ENCODE assay signal across 8 cellular contexts in genomic region chr19:10568826-10569651, GRCh38. TPM values are rescaled to one million over a fixed set of nuclear protein-coding genes. Genes with fewer than 3 reads are reported as not detected.
DNase-seq lines count a peak whose midpoint lies in the region; ATAC-seq and TF ChIP-seq lines count a peak whose summit lies in the region.

Gene CDKN2D (minus strand): TSS chr19:10568979. CDS start chr19:10568653, 326 bp downstream.

- TF ChIP-seq POLR2A in Peyer's patch (IDR thresholded peaks at IDR 0.05) (peak; percentile 65 to 76), esophagus muscularis mucosa (IDR thresholded peaks at IDR 0.05; ENCODE audit: low read depth) (peak; percentile 62)

- TF ChIP-seq EP300 in esophagus muscularis mucosa (IDR thresholded peaks at IDR 0.05), result no peak

- H3K4me3 ChIP-seq in KMS-11 (IDR thresholded peaks at IDR 0.05; ENCODE audit: insufficient read depth, low read depth, low read length), result no peak within 1 kb of the TSS
- peak within 1 kb of the TSS; percentile 76 to 97 (median 83) for H3K4me3 ChIP-seq in Peyer's patch
- peak within 1 kb of the TSS; percentile 66 to 92 (median 89) for H3K4me3 ChIP-seq in esophagus muscularis mucosa

- H3K9me3 ChIP-seq in Peyer's patch, result no peaks in the 10 kb centered on the region
- H3K9me3 ChIP-seq in esophagus muscularis mucosa, result no peaks in the 10 kb centered on the region

- H3K36me3 ChIP-seq in KMS-11 (ENCODE audit: insufficient read depth) (no peaks in the 10 kb centered on the region), Peyer's patch (no peaks in the 10 kb centered on the region), esophagus muscularis mucosa (no peaks in the 10 kb centered on the region)

- no peaks in the 10 kb centered on the region for H4K20me1 ChIP-seq in KMS-11 (ENCODE audit: insufficient read depth)

- H3K4me2 ChIP-seq in KMS-11, result peak within 1 kb of the TSS; percentile 91

- peaks cover 38% of the 10 kb centered on the region for H3K4me1 ChIP-seq in KMS-11 (ENCODE audit: low read depth, poor library complexity, severe bottlenecking)
- H3K4me1 ChIP-seq in Peyer's patch, result peaks cover 0 to 39% (median 29%) of the 10 kb centered on the region in 4 donors
- peaks cover 42 to 59% (median 54%) of the 10 kb centered on the region in 4 donors for H3K4me1 ChIP-seq in esophagus muscularis mucosa

- peak within 1 kb of the TSS; percentile 92 for H3K9ac ChIP-seq in KMS-11

- intact Hi-C loops in esophagus muscularis mucosa (cut with DNase I), result loop anchor here (5.0 to 10.0 kb wide), 2 partner anchors 67 to 164 kb away; partner anchors contain the start of genes CDC37 and KEAP1

- peak; percentile 99 for DNase-seq in DMS79 (lab: John Stamatoyannopoulos, UW)
- peak; percentile 99 to 100 (median 99) for DNase-seq in Peyer's patch
- peak; percentile 100 for DNase-seq in activated T-cell treated with anti-CD3 and anti-CD28 coated beads, Interleukin-2, amount 50 U/mL, for 48 hours
- DNase-seq in esophagus muscularis mucosa (ENCODE audit: extremely low spot score), result peak; percentile 100
- peak; percentile 99 for DNase-seq in myocyte (ENCODE audit: low read depth)
- DNase-seq in stimulated activated CD8-positive, alpha-beta memory T cell treated with anti-CD3 and anti-CD28 coated beads, Interleukin-7, amount 100 ng/mL, for 48 hours (ENCODE audit: extremely low read depth in 1 of 2, low read depth in 1 of 2), result peak; percentile 100

- TF ChIP-seq CTCF in KMS-11 (conservative IDR thresholded peaks at IDR 0.05; ENCODE audit: low read depth, low read length) (no peak), Peyer's patch (IDR thresholded peaks at IDR 0.05) (peak; percentile 52 to 85 (median 76)), esophagus muscularis mucosa (IDR thresholded peaks at IDR 0.05) (peak; percentile 36 to 60 (median 53))

- 2% methylated on average over 21 of the region's 71 CpGs for WGBS in esophagus muscularis mucosa

- H3K27ac ChIP-seq in KMS-11 (peak within 1 kb of the TSS; percentile 96), Peyer's patch (peak within 1 kb of the TSS; percentile 81 to 97 (median 90)), esophagus muscularis mucosa (replicated peaks in 1 of 4) (peak within 1 kb of the TSS; percentile 87 to 94 (median 90))

- H3K27me3 ChIP-seq in KMS-11 (ENCODE audit: insufficient read depth, low read depth) (0 out of 2 replicates have a peak, but pooled peaks cover 4% of the 10 kb centered on the region), Peyer's patch (no peaks in the 10 kb centered on the region), esophagus muscularis mucosa (peaks cover 0 to 3% (median 0%) of the 10 kb centered on the region in 4 donors)

- peak; percentile 56 for ATAC-seq in GM21737 (IDR thresholded peaks at IDR 0.05; ENCODE audit: unreplicated experiment)

- peak within 1 kb of the TSS; percentile 41 for H2AFZ ChIP-seq in KMS-11 (ENCODE audit: low read depth)

- H3K79me2 ChIP-seq in KMS-11 (ENCODE audit: insufficient read depth, low read depth), result peaks cover 12% of the 10 kb centered on the region

RNA-seq across cellular contexts. Expression of gene CDKN2D, which starts in this region (rescaled TPM):
- total RNA-seq in Peyer's patch (1 to 10 TPM; 3.3 to 7.7 (median 6.4) TPM), esophagus muscularis mucosa (10 to 100 TPM; 11.2 to 30.0 (median 18.3) TPM), myocyte (10.2 and 16.5 TPM in 2 replicates)
- 11.9 TPM for polyA plus RNA-seq in myocyte (2012)
